Comparison of ENCODE assay signal across 1 cellular context in the genomic region with DNA sequence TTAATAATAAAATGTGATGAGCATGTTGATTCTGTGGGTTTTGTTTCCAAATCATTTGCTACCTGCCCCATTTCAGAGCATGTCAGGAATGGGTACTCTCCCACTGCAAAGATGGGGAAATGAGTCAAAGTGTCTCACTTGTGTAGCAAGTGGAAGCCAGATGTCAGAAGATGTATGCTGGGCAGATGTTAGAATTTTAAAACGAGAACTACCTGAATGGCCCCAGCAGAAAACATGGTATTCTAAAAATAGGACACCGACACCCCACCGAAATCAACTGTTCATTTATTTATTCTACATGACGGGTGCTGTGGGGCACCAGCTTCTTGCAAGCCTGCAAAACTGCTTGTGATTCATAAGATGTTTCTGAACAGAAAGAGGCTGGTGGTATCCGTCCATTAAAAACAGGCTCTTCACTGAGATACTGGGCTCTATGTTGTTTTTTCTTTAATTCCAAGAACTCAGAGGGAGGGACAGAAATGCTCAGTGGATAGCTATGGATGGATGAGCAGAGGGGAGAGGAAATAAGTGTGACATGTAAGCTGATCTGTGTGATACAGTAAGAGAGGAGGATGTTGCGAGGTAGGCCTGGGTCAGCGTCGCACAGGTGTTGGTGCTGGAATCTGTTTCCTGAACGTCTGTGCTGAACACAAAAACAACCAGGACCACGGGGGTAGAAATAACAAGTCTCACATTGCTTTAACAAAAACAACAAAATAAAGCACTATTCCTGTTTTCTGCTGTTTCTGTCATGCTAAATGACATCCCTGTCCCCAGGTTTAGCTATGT.
TF ChIP-seq lines count a peak whose summit lies in the region.

No MANE protein-coding gene starts in this region.

TF ChIP-seq in H1, 55 proteins besides CTCF, POLR2A, EP300 and RAD21:
- TF ChIP-seq, protein P1, sequence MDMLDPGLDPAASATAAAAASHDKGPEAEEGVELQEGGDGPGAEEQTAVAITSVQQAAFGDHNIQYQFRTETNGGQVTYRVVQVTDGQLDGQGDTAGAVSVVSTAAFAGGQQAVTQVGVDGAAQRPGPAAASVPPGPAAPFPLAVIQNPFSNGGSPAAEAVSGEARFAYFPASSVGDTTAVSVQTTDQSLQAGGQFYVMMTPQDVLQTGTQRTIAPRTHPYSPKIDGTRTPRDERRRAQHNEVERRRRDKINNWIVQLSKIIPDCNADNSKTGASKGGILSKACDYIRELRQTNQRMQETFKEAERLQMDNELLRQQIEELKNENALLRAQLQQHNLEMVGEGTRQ (IDR thresholded peaks at IDR 0.05; ENCODE audit: low read length): no peak
- no peak for TF ChIP-seq SP2 (IDR thresholded peaks at IDR 0.05; ENCODE audit: low read length)
- no peak for TF ChIP-seq HDAC2 (IDR thresholded peaks at IDR 0.05; ENCODE audit: borderline replicate concordance in 1 of 2, low read depth in 2 of 2, low read length in 2 of 2)
- no peak for TF ChIP-seq GTF2F1 (IDR thresholded peaks at IDR 0.05; ENCODE audit: borderline replicate concordance, low read depth, low read length)
- no peak for TF ChIP-seq BACH1 (IDR thresholded peaks at IDR 0.05; ENCODE audit: low read length)
- no peak for TF ChIP-seq RFX5 (IDR thresholded peaks at IDR 0.05; ENCODE audit: borderline replicate concordance, low read depth, low read length)
- TF ChIP-seq CHD1 (IDR thresholded peaks at IDR 0.05; ENCODE audit: low read depth, low read length): no peak
- TF ChIP-seq, protein P2, sequence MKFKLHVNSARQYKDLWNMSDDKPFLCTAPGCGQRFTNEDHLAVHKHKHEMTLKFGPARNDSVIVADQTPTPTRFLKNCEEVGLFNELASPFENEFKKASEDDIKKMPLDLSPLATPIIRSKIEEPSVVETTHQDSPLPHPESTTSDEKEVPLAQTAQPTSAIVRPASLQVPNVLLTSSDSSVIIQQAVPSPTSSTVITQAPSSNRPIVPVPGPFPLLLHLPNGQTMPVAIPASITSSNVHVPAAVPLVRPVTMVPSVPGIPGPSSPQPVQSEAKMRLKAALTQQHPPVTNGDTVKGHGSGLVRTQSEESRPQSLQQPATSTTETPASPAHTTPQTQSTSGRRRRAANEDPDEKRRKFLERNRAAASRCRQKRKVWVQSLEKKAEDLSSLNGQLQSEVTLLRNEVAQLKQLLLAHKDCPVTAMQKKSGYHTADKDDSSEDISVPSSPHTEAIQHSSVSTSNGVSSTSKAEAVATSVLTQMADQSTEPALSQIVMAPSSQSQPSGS (IDR thresholded peaks at IDR 0.05; ENCODE audit: low read length): no peak
- TF ChIP-seq, protein P3, sequence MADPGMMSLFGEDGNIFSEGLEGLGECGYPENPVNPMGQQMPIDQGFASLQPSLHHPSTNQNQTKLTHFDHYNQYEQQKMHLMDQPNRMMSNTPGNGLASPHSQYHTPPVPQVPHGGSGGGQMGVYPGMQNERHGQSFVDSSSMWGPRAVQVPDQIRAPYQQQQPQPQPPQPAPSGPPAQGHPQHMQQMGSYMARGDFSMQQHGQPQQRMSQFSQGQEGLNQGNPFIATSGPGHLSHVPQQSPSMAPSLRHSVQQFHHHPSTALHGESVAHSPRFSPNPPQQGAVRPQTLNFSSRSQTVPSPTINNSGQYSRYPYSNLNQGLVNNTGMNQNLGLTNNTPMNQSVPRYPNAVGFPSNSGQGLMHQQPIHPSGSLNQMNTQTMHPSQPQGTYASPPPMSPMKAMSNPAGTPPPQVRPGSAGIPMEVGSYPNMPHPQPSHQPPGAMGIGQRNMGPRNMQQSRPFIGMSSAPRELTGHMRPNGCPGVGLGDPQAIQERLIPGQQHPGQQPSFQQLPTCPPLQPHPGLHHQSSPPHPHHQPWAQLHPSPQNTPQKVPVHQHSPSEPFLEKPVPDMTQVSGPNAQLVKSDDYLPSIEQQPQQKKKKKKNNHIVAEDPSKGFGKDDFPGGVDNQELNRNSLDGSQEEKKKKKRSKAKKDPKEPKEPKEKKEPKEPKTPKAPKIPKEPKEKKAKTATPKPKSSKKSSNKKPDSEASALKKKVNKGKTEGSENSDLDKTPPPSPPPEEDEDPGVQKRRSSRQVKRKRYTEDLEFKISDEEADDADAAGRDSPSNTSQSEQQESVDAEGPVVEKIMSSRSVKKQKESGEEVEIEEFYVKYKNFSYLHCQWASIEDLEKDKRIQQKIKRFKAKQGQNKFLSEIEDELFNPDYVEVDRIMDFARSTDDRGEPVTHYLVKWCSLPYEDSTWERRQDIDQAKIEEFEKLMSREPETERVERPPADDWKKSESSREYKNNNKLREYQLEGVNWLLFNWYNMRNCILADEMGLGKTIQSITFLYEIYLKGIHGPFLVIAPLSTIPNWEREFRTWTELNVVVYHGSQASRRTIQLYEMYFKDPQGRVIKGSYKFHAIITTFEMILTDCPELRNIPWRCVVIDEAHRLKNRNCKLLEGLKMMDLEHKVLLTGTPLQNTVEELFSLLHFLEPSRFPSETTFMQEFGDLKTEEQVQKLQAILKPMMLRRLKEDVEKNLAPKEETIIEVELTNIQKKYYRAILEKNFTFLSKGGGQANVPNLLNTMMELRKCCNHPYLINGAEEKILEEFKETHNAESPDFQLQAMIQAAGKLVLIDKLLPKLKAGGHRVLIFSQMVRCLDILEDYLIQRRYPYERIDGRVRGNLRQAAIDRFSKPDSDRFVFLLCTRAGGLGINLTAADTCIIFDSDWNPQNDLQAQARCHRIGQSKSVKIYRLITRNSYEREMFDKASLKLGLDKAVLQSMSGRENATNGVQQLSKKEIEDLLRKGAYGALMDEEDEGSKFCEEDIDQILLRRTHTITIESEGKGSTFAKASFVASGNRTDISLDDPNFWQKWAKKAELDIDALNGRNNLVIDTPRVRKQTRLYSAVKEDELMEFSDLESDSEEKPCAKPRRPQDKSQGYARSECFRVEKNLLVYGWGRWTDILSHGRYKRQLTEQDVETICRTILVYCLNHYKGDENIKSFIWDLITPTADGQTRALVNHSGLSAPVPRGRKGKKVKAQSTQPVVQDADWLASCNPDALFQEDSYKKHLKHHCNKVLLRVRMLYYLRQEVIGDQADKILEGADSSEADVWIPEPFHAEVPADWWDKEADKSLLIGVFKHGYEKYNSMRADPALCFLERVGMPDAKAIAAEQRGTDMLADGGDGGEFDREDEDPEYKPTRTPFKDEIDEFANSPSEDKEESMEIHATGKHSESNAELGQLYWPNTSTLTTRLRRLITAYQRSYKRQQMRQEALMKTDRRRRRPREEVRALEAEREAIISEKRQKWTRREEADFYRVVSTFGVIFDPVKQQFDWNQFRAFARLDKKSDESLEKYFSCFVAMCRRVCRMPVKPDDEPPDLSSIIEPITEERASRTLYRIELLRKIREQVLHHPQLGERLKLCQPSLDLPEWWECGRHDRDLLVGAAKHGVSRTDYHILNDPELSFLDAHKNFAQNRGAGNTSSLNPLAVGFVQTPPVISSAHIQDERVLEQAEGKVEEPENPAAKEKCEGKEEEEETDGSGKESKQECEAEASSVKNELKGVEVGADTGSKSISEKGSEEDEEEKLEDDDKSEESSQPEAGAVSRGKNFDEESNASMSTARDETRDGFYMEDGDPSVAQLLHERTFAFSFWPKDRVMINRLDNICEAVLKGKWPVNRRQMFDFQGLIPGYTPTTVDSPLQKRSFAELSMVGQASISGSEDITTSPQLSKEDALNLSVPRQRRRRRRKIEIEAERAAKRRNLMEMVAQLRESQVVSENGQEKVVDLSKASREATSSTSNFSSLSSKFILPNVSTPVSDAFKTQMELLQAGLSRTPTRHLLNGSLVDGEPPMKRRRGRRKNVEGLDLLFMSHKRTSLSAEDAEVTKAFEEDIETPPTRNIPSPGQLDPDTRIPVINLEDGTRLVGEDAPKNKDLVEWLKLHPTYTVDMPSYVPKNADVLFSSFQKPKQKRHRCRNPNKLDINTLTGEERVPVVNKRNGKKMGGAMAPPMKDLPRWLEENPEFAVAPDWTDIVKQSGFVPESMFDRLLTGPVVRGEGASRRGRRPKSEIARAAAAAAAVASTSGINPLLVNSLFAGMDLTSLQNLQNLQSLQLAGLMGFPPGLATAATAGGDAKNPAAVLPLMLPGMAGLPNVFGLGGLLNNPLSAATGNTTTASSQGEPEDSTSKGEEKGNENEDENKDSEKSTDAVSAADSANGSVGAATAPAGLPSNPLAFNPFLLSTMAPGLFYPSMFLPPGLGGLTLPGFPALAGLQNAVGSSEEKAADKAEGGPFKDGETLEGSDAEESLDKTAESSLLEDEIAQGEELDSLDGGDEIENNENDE (IDR thresholded peaks at IDR 0.05; ENCODE audit: insufficient replicate concordance, low read length): no peak
- no peak for TF ChIP-seq RBBP5 (IDR thresholded peaks at IDR 0.05; ENCODE audit: borderline replicate concordance, low read depth, low read length)
